ENCODE assay signal across 4 cellular contexts in the genomic region with DNA sequence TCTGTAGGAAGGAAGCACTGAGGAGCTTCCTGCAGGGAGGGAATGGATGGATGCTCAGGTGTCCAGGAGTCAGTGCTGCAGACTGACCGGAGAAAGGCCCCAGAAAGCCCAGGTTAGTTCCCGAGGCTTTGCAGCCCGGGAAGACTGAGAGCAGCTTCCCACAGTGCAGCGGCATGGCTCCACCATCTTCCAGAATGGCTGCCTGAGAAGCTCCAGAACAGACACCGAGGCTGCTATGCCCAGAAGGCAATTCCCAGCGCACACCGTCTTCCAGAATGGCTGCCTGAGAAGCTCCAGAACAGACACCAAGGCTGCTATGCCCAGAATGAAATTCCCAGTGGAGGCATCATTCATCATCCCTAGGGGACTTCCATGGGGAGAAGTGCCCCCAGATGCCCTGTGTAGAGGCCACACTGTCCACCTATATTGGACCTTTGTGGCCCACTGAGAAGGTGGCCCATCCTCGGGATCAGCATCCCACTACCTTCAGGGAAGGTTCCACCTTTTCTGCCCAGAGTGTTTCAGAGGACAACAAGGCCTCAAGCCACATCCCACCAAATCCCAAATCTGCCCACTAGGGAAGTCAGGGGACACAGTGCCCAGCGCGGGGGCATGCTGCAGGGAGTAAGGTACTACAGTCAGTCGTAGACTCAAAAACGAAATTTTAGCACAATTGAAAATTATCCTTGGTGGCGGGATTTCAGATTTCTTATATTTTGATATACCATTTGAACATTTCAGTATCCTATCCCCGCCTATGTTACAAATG.
"Had no signal": no experiment of that assay in that cellular context is flagged by ENCODE, and none has a peak within 500 bp of the region (broad histone marks: within the 10 kb centered on the region; RNA-seq: fewer than 3 reads in every experiment).

No MANE protein-coding gene starts in this region.

- H3K36me3 ChIP-seq: HAP-1 had no signal

- H3K4me3 ChIP-seq: GM23338, HAP-1, K562 had no signal

- H3K27ac Mint-ChIP-seq: GM23338, HFFc6 had no signal

- ATAC-seq: GM23338, K562 had no signal

- H3K4me1 Mint-ChIP-seq: GM23338 had no signal

- H3K4me3 Mint-ChIP-seq: GM23338, HFFc6 had no signal

- H3K9me3 ChIP-seq: HAP-1 had no signal

- H3K9me3 Mint-ChIP-seq: GM23338, HFFc6 had no signal

- H3K4me1 ChIP-seq: HAP-1 had no signal
